In genomic region chr9:37994639-37995347, GRCh38 we compare ENCODE assay signal across 8 cellular contexts.
DNase-seq lines count a peak whose midpoint lies in the region; ATAC-seq, FAIRE-seq and TF ChIP-seq lines count a peak whose summit lies in the region.

No MANE protein-coding gene starts in this region.

- H3K4me3 ChIP-seq in endodermal cell (ENCODE audit: low read length) (no peak overlapping the region), mucosa of rectum (ENCODE audit: low read length in 2 of 2) (peak overlapping the region in 1 of 2 donors; percentile 4), upper lobe of left lung (no peak overlapping the region)

- FAIRE-seq in HTR-8/SVneo (lab: Jason Lieb, UNC): no peak

- no peak overlapping the region for H3K27ac Mint-ChIP-seq in endodermal cell
- H3K27ac Mint-ChIP-seq in nephron progenitor cell: no peak overlapping the region

- H3K27me3 ChIP-seq in endodermal cell (ENCODE audit: control insufficient read depth, insufficient read depth, low read length, poor library complexity, severe bottlenecking) (no peaks in the 10 kb centered on the region), mucosa of rectum (ENCODE audit: control insufficient read depth in 2 of 2, insufficient read depth in 2 of 2, low read length in 2 of 2) (no peaks in the 10 kb centered on the region), upper lobe of left lung (no peaks in the 10 kb centered on the region)

- TF ChIP-seq CTCF in endodermal cell (conservative IDR thresholded peaks at IDR 0.05): no peak
- TF ChIP-seq CTCF in upper lobe of left lung (IDR thresholded peaks at IDR 0.05): no peak
- TF ChIP-seq CTCF in nephron progenitor cell (IDR thresholded peaks at IDR 0.05): no peak

- no peaks in the 10 kb centered on the region for H3K9me3 ChIP-seq in endodermal cell (ENCODE audit: control insufficient read depth, low read length)
- H3K9me3 ChIP-seq in mucosa of rectum (ENCODE audit: control insufficient read depth in 2 of 2, low read length in 2 of 2): no peaks in the 10 kb centered on the region
- H3K9me3 ChIP-seq in upper lobe of left lung: no peaks in the 10 kb centered on the region

- no peaks in the 10 kb centered on the region for H3K27me3 Mint-ChIP-seq in endodermal cell (ENCODE audit: insufficient read depth)
- H3K27me3 Mint-ChIP-seq in nephron progenitor cell (ENCODE audit: low read depth, poor library complexity): peaks cover 11% of the 10 kb centered on the region

- in situ Hi-C loops in G401 (cut with HindIII; ENCODE audit: low sequenced_read_pairs): no loop called here

- peak overlapping the region; percentile 69 for H3K27ac ChIP-seq in endodermal cell (ENCODE audit: low read depth, low read length)
- peak overlapping the region; percentile 7 to 26 for H3K27ac ChIP-seq in mucosa of rectum (ENCODE audit: low read depth in 2 of 2, low read length in 2 of 2)
- H3K27ac ChIP-seq in upper lobe of left lung: peak overlapping the region; percentile 60 to 80 (median 72)

- H3K4me1 ChIP-seq in endodermal cell (ENCODE audit: control insufficient read depth, insufficient read depth, low read length) (peaks cover 4% of the 10 kb centered on the region), mucosa of rectum (ENCODE audit: control insufficient read depth in 2 of 2, insufficient read depth in 2 of 2, low read length in 2 of 2) (peaks cover 0 to 8% of the 10 kb centered on the region in 2 donors), upper lobe of left lung (peaks cover 30 to 50% (median 44%) of the 10 kb centered on the region in 4 donors)

- H3K36me3 Mint-ChIP-seq in endodermal cell (ENCODE audit: low read depth): peaks cover 7% of the 10 kb centered on the region
- H3K36me3 Mint-ChIP-seq in nephron progenitor cell (ENCODE audit: low read depth): no peaks in the 10 kb centered on the region

- no peaks in the 10 kb centered on the region for H3K9me3 Mint-ChIP-seq in endodermal cell
- H3K9me3 Mint-ChIP-seq in nephron progenitor cell: no peaks in the 10 kb centered on the region

- H3K4me1 Mint-ChIP-seq in endodermal cell (peaks cover 5% of the 10 kb centered on the region), nephron progenitor cell (peaks cover 57% of the 10 kb centered on the region)

- ATAC-seq in GM21423 (IDR thresholded peaks at IDR 0.05; ENCODE audit: unreplicated experiment): peak; percentile 73
- ATAC-seq in upper lobe of left lung (ENCODE audit: low FRiP score in 2 of 2): peak; percentile 81 to 88

- H3K36me3 ChIP-seq in endodermal cell (ENCODE audit: control insufficient read depth, insufficient read depth, low read length): peaks cover 58% of the 10 kb centered on the region
- peaks cover 3 to 4% of the 10 kb centered on the region in 2 donors for H3K36me3 ChIP-seq in mucosa of rectum (ENCODE audit: control insufficient read depth in 2 of 2, insufficient read depth in 2 of 2, low read length in 2 of 2)
- H3K36me3 ChIP-seq in upper lobe of left lung: no peaks in the 10 kb centered on the region

- peak; percentile 23 for DNase-seq in G401 (ENCODE audit: low spot score)
- DNase-seq in HTR-8/SVneo (ENCODE audit: insufficient read length, low spot score): peak; percentile 48
- DNase-seq in SIG-M5 treated with dmso at 0.1 percent for 504 hours (lab: John Stamatoyannopoulos, UW; ENCODE audit: unreplicated experiment): peak; percentile 88
- no peak for DNase-seq in endodermal cell
- peak; percentile 85 to 90 for DNase-seq in upper lobe of left lung
- no peak for DNase-seq in nephron progenitor cell

- WGBS in endodermal cell (ENCODE audit: insufficient coverage in 1 of 2, insufficient read length in 1 of 2), 2 experiments: 89 to 93% methylated on average over 11 to 15 of the region's 15 CpGs
- 13 to 20% methylated on average over 6 to 15 of the region's 15 CpGs for WGBS in upper lobe of left lung, 2 donors

- no peak overlapping the region for H3K4me3 Mint-ChIP-seq in endodermal cell
- H3K4me3 Mint-ChIP-seq in nephron progenitor cell: no peak overlapping the region

- H3K9ac ChIP-seq in endodermal cell (ENCODE audit: extremely low read depth, low read length, poor library complexity, severe bottlenecking) (no peak overlapping the region), mucosa of rectum (ENCODE audit: low read depth in 1 of 2, low read length in 2 of 2) (no peak overlapping the region)

- peak in 2 of 4 donors; percentile 62 to 90 for TF ChIP-seq EP300 in upper lobe of left lung (IDR thresholded peaks at IDR 0.05)

- peak in 1 of 4 donors; percentile 17 for TF ChIP-seq POLR2A in upper lobe of left lung (IDR thresholded peaks at IDR 0.05)

Comparison
In these comparisons a context has a peak if more than half of its experiments do, and no peak if none do; other contexts are left out.
1. DNase-seq: peak in G401 (single experiment), HTR-8/SVneo (single experiment), SIG-M5 treated with dmso at 0.1 percent for 504 hours (single experiment) and upper lobe of left lung (2 of 2); none in endodermal cell (single experiment) and nephron progenitor cell (single experiment).
2. H3K27ac ChIP-seq: peak in every context shown above with its lines; median percentile 72 in upper lobe of left lung; 69 in endodermal cell; 16 in mucosa of rectum.